In the genomic region with DNA sequence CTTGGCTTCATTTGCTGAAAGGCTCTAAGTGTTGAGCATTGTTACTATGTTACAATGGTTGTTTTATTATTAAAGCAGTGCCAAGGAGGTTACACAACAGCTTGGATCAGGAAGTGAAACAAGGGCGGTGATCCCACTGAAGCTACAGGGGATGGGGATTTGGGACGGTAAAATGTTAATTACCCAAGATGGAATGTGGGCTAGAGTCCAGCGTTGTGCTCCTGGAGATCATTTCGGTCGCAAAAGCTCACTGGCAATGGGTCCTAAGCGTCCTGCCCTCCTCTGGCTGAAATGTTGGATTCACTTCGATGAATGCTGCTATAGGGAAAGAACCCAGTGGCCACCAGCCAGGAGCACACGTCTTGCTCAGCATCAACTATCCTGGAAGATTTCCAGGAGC, we compare ENCODE assay signal across 8 cellular contexts. TPM values are rescaled to one million over a fixed set of nuclear protein-coding genes. Genes with fewer than 3 reads are reported as not detected.
A peak's percentile ranks its signal among the peaks of the same experiment; 100 is the strongest.
DNase-seq lines count a peak whose midpoint lies in the region; ATAC-seq and TF ChIP-seq lines count a peak whose summit lies in the region.

No MANE protein-coding gene starts in this region.

- CTCF ChIA-PET in MCF 10A (lab: Yijun Ruan, JAX): interaction anchor here (0.5 to 1.3 kb wide), 3 partner anchors 42 to 508 kb away, joined by 3 to 7 read pairs (median 3); no protein-coding TSS in a partner anchor

- peaks cover 16% of the 10 kb centered on the region for H3K4me1 ChIP-seq in KMS-11 (ENCODE audit: low read depth, poor library complexity, severe bottlenecking)
- peaks cover 16 to 23% of the 10 kb centered on the region in 2 donors for H3K4me1 ChIP-seq in mucosa of rectum (ENCODE audit: control insufficient read depth in 2 of 2, insufficient read depth in 2 of 2, low read length in 2 of 2)

- H3K9me3 ChIP-seq in mucosa of rectum (ENCODE audit: control insufficient read depth in 2 of 2, low read length in 2 of 2): no peaks in the 10 kb centered on the region

- POLR2A ChIA-PET in MCF 10A (lab: Yijun Ruan, JAX): interaction anchor here (0.6 to 12.8 kb wide), 32 partner anchors 11 to 724 kb away, joined by 3 to 174 read pairs (median 7); a partner anchor contains a TSS

- no peaks in the 10 kb centered on the region for H3K27me3 Mint-ChIP-seq in MCF 10A (ENCODE audit: insufficient read depth, unreplicated experiment)

- H3K4me3 ChIP-seq in KMS-11 (IDR thresholded peaks at IDR 0.05; ENCODE audit: insufficient read depth, low read depth, low read length): no peak overlapping the region
- peak overlapping the region; percentile 93 to 94 for H3K4me3 ChIP-seq in mucosa of rectum (ENCODE audit: low read length in 2 of 2)

- no peaks in the 10 kb centered on the region for H3K9me3 Mint-ChIP-seq in MCF 10A (ENCODE audit: unreplicated experiment)

- TF ChIP-seq CTCF in AG09319 (IDR thresholded peaks at IDR 0.05; ENCODE audit: low read depth, low read length) (no peak), KMS-11 (conservative IDR thresholded peaks at IDR 0.05; ENCODE audit: low read depth, low read length) (no peak), MCF 10A (IDR thresholded peaks at IDR 0.05; ENCODE audit: unreplicated experiment) (no peak)

- peaks cover 48% of the 10 kb centered on the region for H3K4me1 Mint-ChIP-seq in MCF 10A (ENCODE audit: insufficient read depth, unreplicated experiment)

- ATAC-seq in HG02623 (IDR thresholded peaks at IDR 0.05; ENCODE audit: unreplicated experiment): no peak

- H3K27ac ChIP-seq in KMS-11 (no peak overlapping the region; the same call in 1 of the 2 replicates), mucosa of rectum (ENCODE audit: low read depth in 2 of 2, low read length in 2 of 2) (peak overlapping the region; percentile 95 to 96)

- H3K36me3 ChIP-seq in KMS-11 (ENCODE audit: insufficient read depth) (no peaks in the 10 kb centered on the region), mucosa of rectum (ENCODE audit: control insufficient read depth in 2 of 2, insufficient read depth in 2 of 2, low read length in 2 of 2) (no peaks in the 10 kb centered on the region)

- peak overlapping the region; percentile 83 for H2AFZ ChIP-seq in KMS-11 (ENCODE audit: low read depth)

- no TSS peak for BruUV-seq in MCF 10A (replicated peaks; lab: Mats Ljungman, UMichigan)

- intact Hi-C loops in MCF 10A (cut with micrococcal nuclease): loop anchor here (5.0 kb wide), 1 partner anchor 511 kb away; a partner anchor contains a TSS

- DNase-seq in AG09319 (ENCODE audit: extremely low read depth, low read depth): peak; percentile 29
- peak; percentile 94 for DNase-seq in MCF 10A (ENCODE audit: unreplicated experiment)
- no peak for DNase-seq in HK-2 (ENCODE audit: unreplicated experiment)
- no peak for DNase-seq in iPS-NIHi7 (ENCODE audit: extremely low spot score)
- DNase-seq in iPS-NIHi11 (ENCODE audit: low spot score): no peak

- no peaks in the 10 kb centered on the region for H4K20me1 ChIP-seq in KMS-11 (ENCODE audit: insufficient read depth)

- H3K27ac Mint-ChIP-seq in MCF 10A (ENCODE audit: low read depth, unreplicated experiment): peak overlapping the region; percentile 95

- H3K27me3 ChIP-seq in KMS-11 (ENCODE audit: insufficient read depth, low read depth): peaks cover 27% of the 10 kb centered on the region
- H3K27me3 ChIP-seq in mucosa of rectum (ENCODE audit: control insufficient read depth in 2 of 2, insufficient read depth in 2 of 2, low read length in 2 of 2): no peaks in the 10 kb centered on the region

- no peaks in the 10 kb centered on the region for H3K79me2 ChIP-seq in KMS-11 (ENCODE audit: insufficient read depth, low read depth)

- peak overlapping the region; percentile 89 for H3K4me2 ChIP-seq in KMS-11

- H3K9ac ChIP-seq in KMS-11: no peak overlapping the region
- H3K9ac ChIP-seq in mucosa of rectum (ENCODE audit: low read depth in 1 of 2, low read length in 2 of 2): no peak overlapping the region

- peak overlapping the region; percentile 87 for H3K4me3 Mint-ChIP-seq in MCF 10A (ENCODE audit: unreplicated experiment)

- peaks cover 2% of the 10 kb centered on the region for H3K36me3 Mint-ChIP-seq in MCF 10A (ENCODE audit: insufficient read depth, unreplicated experiment)

RNA-seq across cellular contexts. Expression of a gene that starts 48.3 kb away (rescaled TPM):
- total RNA-seq in MCF 10A (2022): 33.1 and 41.3 TPM in 2 replicates

Comparison
In these comparisons a context has a peak if more than half of its experiments do, and no peak if none do; other contexts are left out.
1. DNase-seq: peak in AG09319 (single experiment) and MCF 10A (single experiment); none in HK-2 (single experiment), iPS-NIHi7 (single experiment) and iPS-NIHi11 (single experiment).